In genomic region chr12:54081053-54081514, GRCh38 we compare ENCODE assay signal across 8 cellular contexts. TPM values are rescaled to one million over a fixed set of nuclear protein-coding genes. Genes with fewer than 3 reads are reported as not detected.
A peak's percentile ranks its signal among the peaks of the same experiment; 100 is the strongest.
DNase-seq lines count a peak whose midpoint lies in the region; ATAC-seq and TF ChIP-seq lines count a peak whose summit lies in the region.
"Not testable (repeated sequence)": the region's sequence is repeated elsewhere in the genome, so short reads cannot be mapped to it uniquely, and the experiment has no call there.
"Had no signal": no experiment of that assay in that cellular context is flagged by ENCODE, and none has a peak within 500 bp of the region (broad histone marks: within the 10 kb centered on the region; RNA-seq: fewer than 3 reads in every experiment).

No MANE protein-coding gene starts in this region.

- not testable (repeated sequence) for H3K9me3 Mint-ChIP-seq in activated naive CD8-positive, alpha-beta T cell treated with anti-CD3 and anti-CD28 coated beads, Interleukin-2, amount 10 ng/mL, durations not matched to agents 7 days and 5 days; naive thymus-derived CD4-positive, alpha-beta T cell

- peak overlapping the region; percentile 87 for H3K27ac Mint-ChIP-seq in activated naive CD8-positive, alpha-beta T cell treated with anti-CD3 and anti-CD28 coated beads, Interleukin-2, amount 10 ng/mL, durations not matched to agents 7 days and 5 days
- H3K27ac Mint-ChIP-seq in naive thymus-derived CD4-positive, alpha-beta T cell = peak overlapping the region; percentile 81 to 98 (median 90)

- H3K27me3 ChIP-seq in Peyer's patch; esophagus squamous epithelium; naive thymus-derived CD4-positive, alpha-beta T cell (ENCODE audit: control insufficient read depth in 2 of 2, insufficient read depth in 2 of 2, low read length in 2 of 2): not testable (repeated sequence)

- H3K36me3 Mint-ChIP-seq in activated naive CD8-positive, alpha-beta T cell treated with anti-CD3 and anti-CD28 coated beads, Interleukin-2, amount 10 ng/mL, durations not matched to agents 7 days and 5 days; naive thymus-derived CD4-positive, alpha-beta T cell: not testable (repeated sequence)

- peaks cover 22% of the 10 kb centered on the region for H3K4me1 Mint-ChIP-seq in activated naive CD8-positive, alpha-beta T cell treated with anti-CD3 and anti-CD28 coated beads, Interleukin-2, amount 10 ng/mL, durations not matched to agents 7 days and 5 days
- peaks cover 24 to 37% (median 31%) of the 10 kb centered on the region in 7 donors for H3K4me1 Mint-ChIP-seq in naive thymus-derived CD4-positive, alpha-beta T cell

- not testable (repeated sequence) for TF ChIP-seq CTCF in GM12875 (IDR thresholded peaks at IDR 0.05; ENCODE audit: borderline replicate concordance, insufficient read depth, low read depth, low read length); Peyer's patch (IDR thresholded peaks at IDR 0.05); esophagus squamous epithelium (IDR thresholded peaks at IDR 0.05)

- H3K27ac ChIP-seq in Peyer's patch (peak overlapping the region; percentile 82 to 92 (median 82)), esophagus squamous epithelium (peak overlapping the region; percentile 90 to 94 (median 91))
- H3K27ac ChIP-seq in naive thymus-derived CD4-positive, alpha-beta T cell (ENCODE audit: low read depth, low read length) = peak overlapping the region; percentile 66

- not testable (repeated sequence) for H3K27me3 Mint-ChIP-seq in activated naive CD8-positive, alpha-beta T cell treated with anti-CD3 and anti-CD28 coated beads, Interleukin-2, amount 10 ng/mL, durations not matched to agents 7 days and 5 days
- peaks cover 0 to 24% (median 0%) of the 10 kb centered on the region in 5 donors for H3K27me3 Mint-ChIP-seq in naive thymus-derived CD4-positive, alpha-beta T cell

- peak overlapping the region; percentile 26 for H3K4me3 ChIP-seq in GM12875 (ENCODE audit: low read depth, low read length)
- H3K4me3 ChIP-seq in Peyer's patch = peak overlapping the region in 3 of 4 donors; percentile 12 to 43 (median 37)
- H3K4me3 ChIP-seq in esophagus squamous epithelium = peak overlapping the region in 3 of 4 donors; percentile 47 to 62 (median 52)
- H3K4me3 ChIP-seq in naive thymus-derived CD4-positive, alpha-beta T cell (ENCODE audit: low read length) = not testable (repeated sequence)

- peak in 2 of 3 donors; percentile 58 to 61 for DNase-seq in Peyer's patch
- DNase-seq in activated CD8-positive, alpha-beta memory T cell treated with anti-CD3 and anti-CD28 coated beads for 24 hours = peak; percentile 73
- peak; percentile 56 for DNase-seq in activated naive CD8-positive, alpha-beta T cell treated with anti-CD3 and anti-CD28 coated beads, Interleukin-2, amount 10 ng/mL, durations not matched to agents 7 days and 5 days
- DNase-seq in esophagus squamous epithelium (lab: John Stamatoyannopoulos, UW) = not testable (repeated sequence)
- peak; percentile 12 to 58 (median 49) for DNase-seq in naive thymus-derived CD4-positive, alpha-beta T cell
- DNase-seq in stimulated activated CD4-positive, alpha-beta T cell treated with anti-CD3 and anti-CD28 coated beads, Interleukin-2, amount 100 ng/mL, for 24 hours = peak; percentile 12 to 19

- intact Hi-C loops in esophagus squamous epithelium (cut with DNase I) = not testable (repeated sequence)
- intact Hi-C loops in naive thymus-derived CD4-positive, alpha-beta T cell (cut with micrococcal nuclease) = loop anchor here in 1 of 2 donors (2.0 kb wide), 1 partner anchor 108 kb away; the partner anchor contains the start of gene SMUG1

- not testable (repeated sequence) for TF ChIP-seq POLR2A in Peyer's patch (IDR thresholded peaks at IDR 0.05); esophagus squamous epithelium (IDR thresholded peaks at IDR 0.05)

- CTCF ChIA-PET in naive thymus-derived CD4-positive, alpha-beta T cell (lab: Charles Lee) = not testable (repeated sequence)

- POLR2A ChIA-PET in activated naive CD8-positive, alpha-beta T cell treated with anti-CD3 and anti-CD28 coated beads, Interleukin-2, amount 10 ng/mL, durations not matched to agents 7 days and 5 days (lab: Charles Lee) = interaction anchor here (0.8 to 1.5 kb wide), 2 partner anchors 22 to 27 kb away, joined by 3 read pairs; no protein-coding TSS in a partner anchor
- POLR2A ChIA-PET in naive thymus-derived CD4-positive, alpha-beta T cell (lab: Charles Lee) = not testable (repeated sequence)

- ATAC-seq in activated naive CD8-positive, alpha-beta T cell treated with anti-CD3 and anti-CD28 coated beads, Interleukin-2, amount 10 ng/mL, durations not matched to agents 7 days and 5 days (ENCODE audit: low read depth); naive thymus-derived CD4-positive, alpha-beta T cell: not testable (repeated sequence)

- peak overlapping the region; percentile 84 for H3K4me3 Mint-ChIP-seq in activated naive CD8-positive, alpha-beta T cell treated with anti-CD3 and anti-CD28 coated beads, Interleukin-2, amount 10 ng/mL, durations not matched to agents 7 days and 5 days
- H3K4me3 Mint-ChIP-seq in naive thymus-derived CD4-positive, alpha-beta T cell = peak overlapping the region; percentile 77 to 92 (median 88)

- H3K36me3 ChIP-seq in Peyer's patch; esophagus squamous epithelium; naive thymus-derived CD4-positive, alpha-beta T cell (ENCODE audit: control insufficient read depth in 2 of 3, insufficient read depth in 3 of 3, low read length in 3 of 3): not testable (repeated sequence)

- H3K9me3 ChIP-seq in Peyer's patch; esophagus squamous epithelium; naive thymus-derived CD4-positive, alpha-beta T cell (ENCODE audit: control insufficient read depth in 2 of 3, low read length in 3 of 3): not testable (repeated sequence)

- WGBS in esophagus squamous epithelium, 2 donors = 1 to 10% methylated on average over 14 of the region's 16 CpGs

- H3K4me1 ChIP-seq in Peyer's patch; naive thymus-derived CD4-positive, alpha-beta T cell (ENCODE audit: control insufficient read depth in 2 of 2, insufficient read depth in 2 of 2, low read length in 2 of 2): not testable (repeated sequence)
- peaks cover 0 to 41% (median 0%) of the 10 kb centered on the region in 3 donors for H3K4me1 ChIP-seq in esophagus squamous epithelium

RNA-seq across cellular contexts. Expression of gene HOXC4, which starts 27.4 kb away (rescaled TPM):
- total RNA-seq in Peyer's patch (1 to 10 TPM; 1.1 to 8.3 (median 1.8) TPM), esophagus squamous epithelium (1 to 10 TPM; 1.1 to 3.1 (median 1.3) TPM)
- 1 to 10 TPM; 1.2 to 1.5 TPM for total RNA-seq in activated naive CD8-positive, alpha-beta T cell treated with anti-CD3 and anti-CD28 coated beads, Interleukin-2, amount 10 ng/mL, durations not matched to agents 7 days and 5 days
- total RNA-seq in naive thymus-derived CD4-positive, alpha-beta T cell = under 1 TPM in 2 of 5 experiments, not detected in 3; 0.24 to 0.98 TPM
- not detected for polyA plus RNA-seq in naive thymus-derived CD4-positive, alpha-beta T cell

RNA-seq across cellular contexts. Expression of gene HOXC5, which starts 48.2 kb away (rescaled TPM):
- not detected for total RNA-seq in Peyer's patch
- not detected for total RNA-seq in activated naive CD8-positive, alpha-beta T cell treated with anti-CD3 and anti-CD28 coated beads, Interleukin-2, amount 10 ng/mL, durations not matched to agents 7 days and 5 days
- total RNA-seq in esophagus squamous epithelium = 1 to 10 TPM in 1 of 4 donors, under 1 TPM in 1, not detected in 2; 0.31 to 1.1 TPM
- not detected for total RNA-seq in naive thymus-derived CD4-positive, alpha-beta T cell
- not detected for polyA plus RNA-seq in naive thymus-derived CD4-positive, alpha-beta T cell
- polyA plus RNA-seq: BJ had no signal

RNA-seq across cellular contexts. Expression of gene HOXC6, which starts 52.8 kb away (rescaled TPM):
- total RNA-seq in Peyer's patch = 1 to 10 TPM in 2 of 4 donors, under 1 TPM in 2; 0.70 to 1.7 (median 1.3) TPM
- total RNA-seq in activated naive CD8-positive, alpha-beta T cell treated with anti-CD3 and anti-CD28 coated beads, Interleukin-2, amount 10 ng/mL, durations not matched to agents 7 days and 5 days = not detected
- 1 to 10 TPM in 1 of 4 donors, under 1 TPM in 2, not detected in 1; 0.21 to 1.1 (median 0.30) TPM for total RNA-seq in esophagus squamous epithelium
- not detected for total RNA-seq in naive thymus-derived CD4-positive, alpha-beta T cell
- polyA plus RNA-seq in naive thymus-derived CD4-positive, alpha-beta T cell = not detected
